Comparison of ENCODE assay signal across 8 cellular contexts in the genomic region with DNA sequence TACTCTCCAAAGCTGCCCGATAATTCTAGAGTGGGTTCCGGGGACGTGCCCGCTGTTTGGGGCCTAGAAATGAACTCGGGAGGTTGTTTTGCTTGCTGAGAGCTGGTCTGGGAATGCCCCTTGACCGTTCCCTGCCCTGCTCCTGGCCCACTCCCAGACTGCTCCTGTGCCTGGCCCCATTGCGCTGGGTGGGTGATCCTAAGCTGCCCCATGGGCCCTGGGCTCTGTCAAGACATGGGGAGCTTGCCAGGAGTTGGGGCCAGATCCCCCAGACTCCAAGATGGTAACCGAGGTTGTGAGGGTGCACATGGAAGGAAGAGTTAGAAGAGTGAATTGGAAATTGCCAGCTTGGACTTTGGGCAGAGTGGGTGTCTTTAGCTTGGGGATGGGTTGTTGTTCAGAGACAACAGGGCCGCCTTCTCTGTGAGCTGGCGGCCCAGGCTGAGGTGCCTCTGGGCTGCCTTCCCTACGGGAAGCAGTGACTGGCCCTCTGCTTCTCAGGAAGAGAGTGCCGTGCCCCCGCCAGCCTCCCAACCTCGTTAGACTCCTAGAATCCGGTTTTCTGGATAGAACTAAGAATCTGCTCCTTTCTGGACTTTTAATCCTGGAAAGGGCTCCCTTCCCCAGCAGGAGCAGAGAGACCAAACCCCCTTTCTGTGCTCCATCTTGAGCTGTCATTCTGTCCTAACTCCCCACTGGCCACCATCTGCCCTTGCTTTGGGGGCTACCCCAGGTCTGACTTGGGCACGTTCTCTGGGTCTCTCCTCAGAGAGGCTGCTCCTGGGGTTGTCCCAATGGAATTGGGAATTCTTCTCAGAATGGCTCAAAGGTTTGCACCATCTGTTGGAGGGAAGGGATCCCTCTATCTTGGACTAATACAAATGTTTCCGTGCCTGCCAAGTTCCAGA. TPM values are rescaled to one million over a fixed set of nuclear protein-coding genes. Genes with fewer than 3 reads are reported as not detected.
DNase-seq lines count a peak whose midpoint lies in the region; ATAC-seq, FAIRE-seq and TF ChIP-seq lines count a peak whose summit lies in the region.

No MANE protein-coding gene starts in this region.

- H3K36me3 ChIP-seq in adrenal gland (replicated peaks in 1 of 2) = no peaks in the 10 kb centered on the region
- H3K36me3 ChIP-seq in right lobe of liver = no peaks in the 10 kb centered on the region
- no peaks in the 10 kb centered on the region for H3K36me3 ChIP-seq in thoracic aorta
- H3K36me3 ChIP-seq in small intestine (ENCODE audit: control insufficient read depth in 2 of 2, insufficient read depth in 2 of 2, low read length in 2 of 2) = no peaks in the 10 kb centered on the region

- ATAC-seq in right lobe of liver = peak; percentile 48 to 68 (median 54)
- ATAC-seq in thoracic aorta (ENCODE audit: insufficient number of reproducible peaks, low FRiP score, low read depth) = no peak
- no peak for ATAC-seq in HG03571 (IDR thresholded peaks at IDR 0.05; ENCODE audit: unreplicated experiment)

- no peaks in the 10 kb centered on the region for H3K27me3 ChIP-seq in adrenal gland
- no peaks in the 10 kb centered on the region for H3K27me3 ChIP-seq in right lobe of liver
- H3K27me3 ChIP-seq in thoracic aorta (replicated peaks; ENCODE audit: insufficient read depth) = no peaks in the 10 kb centered on the region
- no peaks in the 10 kb centered on the region for H3K27me3 ChIP-seq in small intestine (ENCODE audit: control insufficient read depth in 2 of 2, insufficient read depth in 2 of 2, low read length in 2 of 2)

- TF ChIP-seq POLR2A in adrenal gland (IDR thresholded peaks at IDR 0.05) = peak in 1 of 2 donors; percentile 11
- no peak for TF ChIP-seq POLR2A in right lobe of liver (IDR thresholded peaks at IDR 0.05)

- no peaks in the 10 kb centered on the region for H3K27me3 Mint-ChIP-seq in T-helper 2 cell treated with Interferon-gamma antibody and Interleukin-4, amounts not matched to agents 5 μg/mL and 100 μg/mL, for 36 hours (ENCODE audit: low read depth)

- peaks cover 27% of the 10 kb centered on the region for H3K4me1 Mint-ChIP-seq in T-helper 2 cell treated with Interferon-gamma antibody and Interleukin-4, amounts not matched to agents 5 μg/mL and 100 μg/mL, for 36 hours (ENCODE audit: low read depth)

- H3K9me3 ChIP-seq in adrenal gland (replicated peaks in 1 of 3) = no peaks in the 10 kb centered on the region
- no peaks in the 10 kb centered on the region for H3K9me3 ChIP-seq in right lobe of liver
- no peaks in the 10 kb centered on the region for H3K9me3 ChIP-seq in thoracic aorta
- no peaks in the 10 kb centered on the region for H3K9me3 ChIP-seq in small intestine (ENCODE audit: control insufficient read depth, low read depth)

- H3K4me3 Mint-ChIP-seq in T-helper 2 cell treated with Interferon-gamma antibody and Interleukin-4, amounts not matched to agents 5 μg/mL and 100 μg/mL, for 36 hours = peak overlapping the region; percentile 78

- H3K4me1 ChIP-seq in adrenal gland (replicated peaks in 1 of 2) (peaks cover 63 to 77% of the 10 kb centered on the region in 2 donors), right lobe of liver (peaks cover 0 to 28% (median 5%) of the 10 kb centered on the region in 4 donors), thoracic aorta (ENCODE audit: control insufficient read depth in 1 of 2, low read depth in 2 of 2) (peaks cover 27 to 64% of the 10 kb centered on the region in 2 donors), small intestine (ENCODE audit: control insufficient read depth in 2 of 2, insufficient read depth in 1 of 2, low read depth in 1 of 2, low read length in 1 of 2) (no peaks in the 10 kb centered on the region)

- DNase-seq in T-helper 2 cell treated with Interferon-gamma antibody and Interleukin-4, amounts not matched to agents 5 μg/mL and 100 μg/mL, for 36 hours (ENCODE audit: low spot score) = no peak
- DNase-seq in T-helper 2 cell = no peak
- peak in 2 of 7 donors; percentile 45 for DNase-seq in adrenal gland
- peak; percentile 47 to 68 (median 63) for DNase-seq in right lobe of liver
- DNase-seq in thoracic aorta (ENCODE audit: low spot score) = no peak
- DNase-seq in small intestine = no peak
- no peak for DNase-seq in NCI-H510A treated with DMSO at 0.1 percent for 48 hours (lab: John Stamatoyannopoulos, UW)

- intact Hi-C loops in adrenal gland (cut with DNase I) = loop anchor here in 1 of 2 donors (5.0 kb wide), 2 partner anchors 40 to 65 kb away; no protein-coding TSS in a partner anchor
- intact Hi-C loops in right lobe of liver (cut with DNase I) = no loop called here

- peak overlapping the region in 3 of 4 donors; percentile 32 to 70 (median 52) for H3K4me3 ChIP-seq in adrenal gland
- H3K4me3 ChIP-seq in right lobe of liver = peak overlapping the region; percentile 59 to 72 (median 61)
- peak overlapping the region; percentile 81 for H3K4me3 ChIP-seq in thoracic aorta
- H3K4me3 ChIP-seq in small intestine (ENCODE audit: low read depth in 1 of 2, low read length in 2 of 2) = no peak overlapping the region

- no peaks in the 10 kb centered on the region for H3K9me3 Mint-ChIP-seq in T-helper 2 cell treated with Interferon-gamma antibody and Interleukin-4, amounts not matched to agents 5 μg/mL and 100 μg/mL, for 36 hours

- 24 to 38% (median 31%) methylated on average over 10 to 17 of the region's 17 CpGs for WGBS in adrenal gland, 4 donors
- WGBS in right lobe of liver (ENCODE audit: insufficient coverage, low coverage, low lambda C conversion rate, missing lambda C conversion rate) = 35% methylated on average over 11 of the region's 17 CpGs
- 65 to 76% (median 70%) methylated on average over 17 of the region's 17 CpGs for WGBS in small intestine, 3 donors

- H3K27ac ChIP-seq in adrenal gland = peak overlapping the region; percentile 55 to 96 (median 91)
- peak overlapping the region; percentile 78 to 90 (median 79) for H3K27ac ChIP-seq in right lobe of liver
- peak overlapping the region; percentile 46 to 81 for H3K27ac ChIP-seq in thoracic aorta
- H3K27ac ChIP-seq in small intestine (ENCODE audit: low read depth in 1 of 2, low read length in 1 of 2) = peak overlapping the region in 1 of 2 donors; percentile 63

- TF ChIP-seq CTCF in adrenal gland (IDR thresholded peaks at IDR 0.05) (no peak), right lobe of liver (IDR thresholded peaks at IDR 0.05) (no peak), thoracic aorta (IDR thresholded peaks at IDR 0.05) (no peak)

- H3K27ac Mint-ChIP-seq in T-helper 2 cell treated with Interferon-gamma antibody and Interleukin-4, amounts not matched to agents 5 μg/mL and 100 μg/mL, for 36 hours = peak overlapping the region; percentile 28

- peaks cover 8% of the 10 kb centered on the region for H3K36me3 Mint-ChIP-seq in T-helper 2 cell treated with Interferon-gamma antibody and Interleukin-4, amounts not matched to agents 5 μg/mL and 100 μg/mL, for 36 hours (ENCODE audit: low read depth)

- no peak for FAIRE-seq in small intestine (lab: Jason Lieb, UNC)

RNA-seq across cellular contexts. Expression of gene ST3GAL4, which starts 1.8 kb away (rescaled TPM):
- total RNA-seq in adrenal gland = 100 to 1,000 TPM; 119 to 359 (median 144) TPM
- 100 to 1,000 TPM; 210 to 265 (median 254) TPM for polyA plus RNA-seq in adrenal gland
- total RNA-seq in right lobe of liver = 10 to 100 TPM in 4 of 6 experiments, 1 to 10 TPM in 2; 7.0 to 25.6 (median 17.5) TPM
- total RNA-seq in thoracic aorta = 10 to 100 TPM; 27.7 to 98.0 TPM
- polyA plus RNA-seq in small intestine = 10 to 100 TPM in 1 of 3 donors, 1 to 10 TPM in 2; 1.6 to 11.6 (median 2.2) TPM

RNA-seq across cellular contexts. Expression of gene DCPS, which starts 53.4 kb away (rescaled TPM):
- total RNA-seq in adrenal gland = 10 to 100 TPM in 7 of 8 donors, 1 to 10 TPM in 1; 8.3 to 22.2 (median 18.8) TPM
- 10 to 100 TPM; 18.2 to 45.5 (median 22.4) TPM for polyA plus RNA-seq in adrenal gland
- total RNA-seq in right lobe of liver = 10 to 100 TPM; 12.6 to 65.2 (median 21.9) TPM
- total RNA-seq in thoracic aorta = 1 to 10 TPM; 8.4 to 9.7 TPM
- polyA plus RNA-seq in small intestine = 10 to 100 TPM; 13.6 to 23.3 (median 19.2) TPM

Comparison
In these comparisons a context has a peak if more than half of its experiments do, and no peak if none do; other contexts are left out.
1. DNase-seq: peak in right lobe of liver (3 of 3); none in T-helper 2 cell treated with Interferon-gamma antibody and Interleukin-4, amounts not matched to agents 5 μg/mL and 100 μg/mL, for 36 hours (single experiment), T-helper 2 cell (0 of 5), thoracic aorta (single experiment), small intestine (single experiment) and NCI-H510A treated with DMSO at 0.1 percent for 48 hours (single experiment).
2. H3K4me3 ChIP-seq: peak in adrenal gland (3 of 4), right lobe of liver (3 of 3) and thoracic aorta (single experiment); none in small intestine (0 of 2).
3. ATAC-seq: peak in right lobe of liver (4 of 4); none in thoracic aorta (single experiment) and HG03571 (single experiment).